Comparison of ENCODE assay signal across 21 cellular contexts in genomic region chr7:26390016-26390415, GRCh38.
"Had no signal": no experiment of that assay in that cellular context is flagged by ENCODE, and none has a peak within 500 bp of the region (broad histone marks: within the 10 kb centered on the region; RNA-seq: fewer than 3 reads in every experiment).

No MANE protein-coding gene starts in this region.

- DNase-seq: effector memory CD4-positive, alpha-beta T cell; glutamatergic neuron; islet precursor cell; left lung; lower lobe of right lung; midbrain; posterior cingulate gyrus; sigmoid colon; stimulated activated CD4-positive, alpha-beta T cell treated with anti-CD3 and anti-CD28 coated beads, Interleukin-12 subunit alpha, Interleukin-12 subunit beta, amount 100 ng/mL, for 4 hours; stimulated activated naive CD4-positive, alpha-beta T cell; stomach; substantia nigra; transverse colon had no signal

- ATAC-seq: gastroesophageal sphincter; left lung; lower lobe of right lung; natural killer cell treated with Interleukin-12 subunit alpha and Interleukin-12 subunit beta and Interleukin-15 and Interleukin-18, amount 100 ng/mL, for 72 hours had no signal

- H3K9me3 ChIP-seq: esophagus muscularis mucosa, gastroesophageal sphincter, left lung, lower lobe of right lung, right atrium auricular region, sigmoid colon, stomach, thoracic aorta, transverse colon had no signal

- H3K27ac ChIP-seq: epithelial cell of prostate, esophagus muscularis mucosa, gastroesophageal sphincter, left lung, lower lobe of right lung, right atrium auricular region, sigmoid colon, skin epidermis, stomach, thoracic aorta, transverse colon had no signal

- H3K36me3 ChIP-seq: esophagus muscularis mucosa, gastroesophageal sphincter, left lung, lower lobe of right lung, right atrium auricular region, sigmoid colon, stomach, thoracic aorta, transverse colon had no signal

- FAIRE-seq: endometrium had no signal

- H3K4me3 ChIP-seq: esophagus muscularis mucosa, gastroesophageal sphincter, left lung, lower lobe of right lung, right atrium auricular region, sigmoid colon, skin epidermis, stomach, thoracic aorta, transverse colon had no signal

- H3K27me3 ChIP-seq: right atrium auricular region, transverse colon had no signal
